In genomic region chr3:126955004-126955790, GRCh38 we compare ENCODE assay signal across 14 cellular contexts. TPM values are rescaled to one million over a fixed set of nuclear protein-coding genes. Genes with fewer than 3 reads are reported as not detected.
DNase-seq lines count a peak whose midpoint lies in the region; ATAC-seq and TF ChIP-seq lines count a peak whose summit lies in the region.
"Had no signal": no experiment of that assay in that cellular context is flagged by ENCODE, and none has a peak within 500 bp of the region (broad histone marks: within the 10 kb centered on the region; RNA-seq: fewer than 3 reads in every experiment).

No MANE protein-coding gene starts in this region.

- no peak overlapping the region for H3K9ac ChIP-seq in mesenchymal stem cell (ENCODE audit: low read length)
- H3K9ac ChIP-seq: KMS-11 had no signal

- H3K23ac ChIP-seq in mesenchymal stem cell (ENCODE audit: low read length in 2 of 2), result no peak overlapping the region

- no peak for TF ChIP-seq EP300 in stomach (IDR thresholded peaks at IDR 0.05)

- H3K14ac ChIP-seq in mesenchymal stem cell (ENCODE audit: low read length in 2 of 2), result peak overlapping the region in 1 of 2 experiments; percentile 26

- H3K4ac ChIP-seq in mesenchymal stem cell (ENCODE audit: low read depth in 1 of 2, low read length in 2 of 2), result peak overlapping the region in 1 of 2 experiments; percentile 9

- H3K18ac ChIP-seq in mesenchymal stem cell (ENCODE audit: low read depth in 1 of 2, low read length in 2 of 2), result no peak overlapping the region

- intact Hi-C loops in stomach (cut with DNase I; ENCODE audit: low total_unique reads), result no loop called here

- peak overlapping the region; percentile 38 for H4K8ac ChIP-seq in mesenchymal stem cell (ENCODE audit: low read length)

- H3K4me2 ChIP-seq in mesenchymal stem cell (ENCODE audit: low read length, poor library complexity, severe bottlenecking), result no peak overlapping the region
- H3K4me2 ChIP-seq: KMS-11 had no signal

- peak overlapping the region in 1 of 2 experiments; percentile 31 for H2BK12ac ChIP-seq in mesenchymal stem cell (ENCODE audit: low read length in 2 of 2)

- ATAC-seq in GM18861 (IDR thresholded peaks at IDR 0.05; ENCODE audit: unreplicated experiment) (peak; percentile 75), GM21723 (IDR thresholded peaks at IDR 0.05; ENCODE audit: unreplicated experiment) (peak; percentile 83), HG03342 (IDR thresholded peaks at IDR 0.05; ENCODE audit: unreplicated experiment) (peak; percentile 66)
- ATAC-seq: heart left ventricle had no signal

- H3K36me3 ChIP-seq in mesenchymal stem cell (ENCODE audit: control insufficient read depth in 1 of 2, insufficient read depth in 2 of 2, low read depth in 1 of 2, low read length in 2 of 2), result peaks cover 0 to 22% of the 10 kb centered on the region in 2 experiments
- no peaks in the 10 kb centered on the region for H3K36me3 ChIP-seq in stomach
- H3K36me3 ChIP-seq: heart left ventricle had no signal

- no peaks in the 10 kb centered on the region for H3K9me3 ChIP-seq in mesenchymal stem cell (ENCODE audit: control insufficient read depth, low read length)
- H3K9me3 ChIP-seq in stomach, result no peaks in the 10 kb centered on the region
- H3K9me3 ChIP-seq: heart left ventricle had no signal

- H3K27me3 ChIP-seq in mesenchymal stem cell (ENCODE audit: control insufficient read depth in 1 of 2, insufficient read depth in 1 of 2, low read length in 2 of 2), result no peaks in the 10 kb centered on the region
- H3K27me3 ChIP-seq in stomach, result no peaks in the 10 kb centered on the region
- H3K27me3 ChIP-seq: heart left ventricle had no signal

- no peak overlapping the region for H2BK15ac ChIP-seq in mesenchymal stem cell (ENCODE audit: low read depth, poor library complexity, severe bottlenecking)

- no peak overlapping the region for H2AK5ac ChIP-seq in mesenchymal stem cell (ENCODE audit: low read length, severe bottlenecking)

- no peak overlapping the region for H3K27ac ChIP-seq in mesenchymal stem cell (ENCODE audit: low read length, poor library complexity, severe bottlenecking)
- no peak overlapping the region for H3K27ac ChIP-seq in stomach
- H3K27ac ChIP-seq: heart left ventricle, KMS-11 had no signal

- no peak for TF ChIP-seq POLR2A in stomach (IDR thresholded peaks at IDR 0.05)

- H3K4me1 ChIP-seq in mesenchymal stem cell (ENCODE audit: control insufficient read depth, insufficient read depth, low read depth, low read length), result peaks cover 6% of the 10 kb centered on the region
- H3K4me1 ChIP-seq in stomach, result peaks cover 0 to 3% (median under 1%) of the 10 kb centered on the region in 4 donors

- H4K91ac ChIP-seq in mesenchymal stem cell (ENCODE audit: low read length), result no peak overlapping the region

- TF ChIP-seq CTCF in stomach (IDR thresholded peaks at IDR 0.05), result no peak

- WGBS in mesenchymal stem cell, result 95% methylated on average over 15 of the region's 15 CpGs
- WGBS in stomach, 5 donors, result 91 to 95% (median 92%) methylated on average over 15 of the region's 15 CpGs

- H2BK120ac ChIP-seq in mesenchymal stem cell (ENCODE audit: low read depth, low read length), result no peak overlapping the region

- H2BK5ac ChIP-seq in mesenchymal stem cell (ENCODE audit: low read depth, low read length, poor library complexity, severe bottlenecking), result no peak overlapping the region

- H3K4me3 ChIP-seq in mesenchymal stem cell (ENCODE audit: insufficient read depth in 1 of 2, low read depth in 1 of 2, low read length in 2 of 2), result no peak overlapping the region
- no peak overlapping the region for H3K4me3 ChIP-seq in stomach
- H3K4me3 ChIP-seq: heart left ventricle had no signal

- H2AFZ ChIP-seq in mesenchymal stem cell (ENCODE audit: low read depth, low read length), result no peak overlapping the region

- no peaks in the 10 kb centered on the region for H3K79me1 ChIP-seq in mesenchymal stem cell (replicated peaks; ENCODE audit: low read length, poor library complexity, severe bottlenecking)

- DNase-seq in mesenchymal stem cell, result no peak
- DNase-seq in NCI-H1105 (lab: John Stamatoyannopoulos, UW), result no peak
- DNase-seq in HK-2 (ENCODE audit: unreplicated experiment), result no peak
- DNase-seq in stomach, result no peak
- DNase-seq in NCI-H2227 (lab: John Stamatoyannopoulos, UW; ENCODE audit: unreplicated experiment), result no peak
- DNase-seq: central memory CD4-positive, alpha-beta T cell; NCI-H82; stimulated activated CD4-positive, alpha-beta T cell treated with anti-CD3 and anti-CD28 coated beads, Interleukin-12 subunit alpha, Interleukin-12 subunit beta, amount 100 ng/mL, for 4 hours; T-helper 9 cell had no signal

RNA-seq across cellular contexts. Expression of gene PLXNA1, which starts 27.7 kb away (rescaled TPM):
- 51.0 TPM for polyA plus RNA-seq in mesenchymal stem cell (2013, experiment 1 of 2)
- polyA plus RNA-seq in mesenchymal stem cell (2013, experiment 2 of 2), result 49.9 TPM
- 10 to 100 TPM; 12.1 to 54.7 (median 16.9) TPM for total RNA-seq in stomach
- polyA plus RNA-seq in stomach, result 1 to 10 TPM in 2 of 3 donors, under 1 TPM in 1; 0.92 to 7.0 (median 3.4) TPM
